In genomic region chr11:118662401-118663271, GRCh38 we compare ENCODE assay signal across 16 cellular contexts. TPM values are rescaled to one million over a fixed set of nuclear protein-coding genes. Genes with fewer than 3 reads are reported as not detected.
"Had no signal": no experiment of that assay in that cellular context is flagged by ENCODE, and none has a peak within 500 bp of the region (broad histone marks: within the 10 kb centered on the region; RNA-seq: fewer than 3 reads in every experiment).

No MANE protein-coding gene starts in this region.

- H3K4me3 ChIP-seq: esophagus muscularis mucosa, right lobe of liver, stomach, thyroid gland had no signal

- H3K9me3 ChIP-seq: esophagus muscularis mucosa, right lobe of liver, stomach, thyroid gland had no signal

- H3K27me3 Mint-ChIP-seq: activated CD4-positive, alpha-beta T cell treated with anti-CD3 and anti-CD28 coated beads, Interleukin-2, amount 10 ng/mL, durations not matched to agents 7 days and 5 days had no signal

- H3K4me3 Mint-ChIP-seq: activated CD4-positive, alpha-beta T cell treated with anti-CD3 and anti-CD28 coated beads, Interleukin-2, amount 10 ng/mL, durations not matched to agents 7 days and 5 days; nephron had no signal

- ATAC-seq: right lobe of liver had no signal

- H3K27me3 ChIP-seq: right lobe of liver, thyroid gland had no signal

- H3K27ac ChIP-seq: esophagus muscularis mucosa, right lobe of liver, stomach, thyroid gland had no signal

- H3K27ac Mint-ChIP-seq: activated CD4-positive, alpha-beta T cell treated with anti-CD3 and anti-CD28 coated beads, Interleukin-2, amount 10 ng/mL, durations not matched to agents 7 days and 5 days; nephron had no signal

- H3K36me3 ChIP-seq: right lobe of liver, thyroid gland had no signal

- FAIRE-seq: urothelium cell line had no signal

- H3K9me3 Mint-ChIP-seq: activated CD4-positive, alpha-beta T cell treated with anti-CD3 and anti-CD28 coated beads, Interleukin-2, amount 10 ng/mL, durations not matched to agents 7 days and 5 days; nephron had no signal

- DNase-seq: activated CD4-positive, alpha-beta T cell treated with anti-CD3 and anti-CD28 coated beads, Interleukin-2, amount 10 ng/mL, durations not matched to agents 7 days and 5 days; activated CD8-positive, alpha-beta memory T cell treated with anti-CD3 and anti-CD28 coated beads, Interleukin-2, amount 50 U/mL, for 48 hours; activated naive CD4-positive, alpha-beta T cell treated with Interleukin-2 at 50 U/mL for 16 hours; hypothalamus; right lobe of liver; stomach; T-helper 9 cell; thyroid gland had no signal

RNA-seq across cellular contexts. Expression of gene TREH, which starts 16.8 kb away (rescaled TPM):
- total RNA-seq: activated CD4-positive, alpha-beta T cell treated with anti-CD3 and anti-CD28 coated beads, Interleukin-2, amount 10 ng/mL, durations not matched to agents 7 days and 5 days; aorta; dermis microvascular lymphatic vessel endothelial cell; esophagus muscularis mucosa; lower leg skin; osteoblast; pulmonary artery endothelial cell; thyroid gland had no signal
